1 cellular context compared by ENCODE assay signal in the genomic region with DNA sequence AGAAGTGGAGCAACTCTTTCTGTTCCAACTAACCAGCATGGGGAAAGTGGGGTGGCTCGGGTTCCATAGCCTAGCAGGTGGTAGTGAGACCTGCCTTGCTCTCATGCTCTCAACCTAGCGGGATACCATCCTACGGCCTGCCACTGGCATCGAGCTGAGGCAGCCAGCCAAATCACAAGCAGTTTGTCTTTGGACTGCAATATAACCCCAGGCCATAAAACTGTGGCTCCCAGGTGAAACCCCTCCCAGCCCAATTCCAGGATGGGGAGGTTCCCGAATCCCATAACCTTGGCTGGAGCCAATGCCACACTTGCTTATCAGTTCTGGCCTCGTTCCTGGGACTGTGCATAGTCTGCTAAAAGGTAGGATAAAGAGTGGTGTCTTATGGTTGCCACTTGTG.
TF ChIP-seq lines count a peak whose summit lies in the region.

No MANE protein-coding gene starts in this region.

TF ChIP-seq in WTC11, 78 proteins besides CTCF, POLR2A, EP300 and RAD21 (continued from another document):
- no peak for TF ChIP-seq ZNF219 (CRISPR knock-in tag; IDR thresholded peaks at IDR 0.05; ENCODE audit: borderline replicate concordance)
- TF ChIP-seq E2F1 (CRISPR knock-in tag; IDR thresholded peaks at IDR 0.05) = no peak
- no peak for TF ChIP-seq ZNF263 (CRISPR knock-in tag; IDR thresholded peaks at IDR 0.05; ENCODE audit: low read depth)
- TF ChIP-seq, protein P1, sequence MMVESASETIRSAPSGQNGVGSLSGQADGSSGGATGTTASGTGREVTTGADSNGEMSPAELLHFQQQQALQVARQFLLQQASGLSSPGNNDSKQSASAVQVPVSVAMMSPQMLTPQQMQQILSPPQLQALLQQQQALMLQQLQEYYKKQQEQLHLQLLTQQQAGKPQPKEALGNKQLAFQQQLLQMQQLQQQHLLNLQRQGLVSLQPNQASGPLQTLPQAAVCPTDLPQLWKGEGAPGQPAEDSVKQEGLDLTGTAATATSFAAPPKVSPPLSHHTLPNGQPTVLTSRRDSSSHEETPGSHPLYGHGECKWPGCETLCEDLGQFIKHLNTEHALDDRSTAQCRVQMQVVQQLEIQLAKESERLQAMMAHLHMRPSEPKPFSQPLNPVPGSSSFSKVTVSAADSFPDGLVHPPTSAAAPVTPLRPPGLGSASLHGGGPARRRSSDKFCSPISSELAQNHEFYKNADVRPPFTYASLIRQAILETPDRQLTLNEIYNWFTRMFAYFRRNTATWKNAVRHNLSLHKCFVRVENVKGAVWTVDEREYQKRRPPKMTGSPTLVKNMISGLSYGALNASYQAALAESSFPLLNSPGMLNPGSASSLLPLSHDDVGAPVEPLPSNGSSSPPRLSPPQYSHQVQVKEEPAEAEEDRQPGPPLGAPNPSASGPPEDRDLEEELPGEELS (CRISPR knock-in tag; IDR thresholded peaks at IDR 0.05) = no peak
- no peak for TF ChIP-seq GRHL2 (CRISPR knock-in tag; IDR thresholded peaks at IDR 0.05; ENCODE audit: insufficient replicate concordance, severe bottlenecking)
- TF ChIP-seq SMAD4 (CRISPR knock-in tag; IDR thresholded peaks at IDR 0.05) = no peak
- no peak for TF ChIP-seq PRRX2 (CRISPR knock-in tag; IDR thresholded peaks at IDR 0.05)
- TF ChIP-seq ZNF396 (CRISPR knock-in tag; IDR thresholded peaks at IDR 0.05; ENCODE audit: borderline replicate concordance) = no peak
- TF ChIP-seq CREB1 (CRISPR knock-in tag; IDR thresholded peaks at IDR 0.05) = no peak
